Comparison of ENCODE assay signal across 10 cellular contexts in genomic region chr17:42135151-42135550, GRCh38. TPM values are rescaled to one million over a fixed set of nuclear protein-coding genes. Genes with fewer than 3 reads are reported as not detected.
DNase-seq lines count a peak whose midpoint lies in the region; ATAC-seq and TF ChIP-seq lines count a peak whose summit lies in the region.
"Had no signal": no experiment of that assay in that cellular context is flagged by ENCODE, and none has a peak within 500 bp of the region (broad histone marks: within the 10 kb centered on the region; RNA-seq: fewer than 3 reads in every experiment).

No MANE protein-coding gene starts in this region.

- DNase-seq in GM23338 (ENCODE audit: low spot score): no peak
- no peak for DNase-seq in activated CD8-positive, alpha-beta T cell treated with anti-CD3 and anti-CD28 coated beads, Interleukin-2, amount 10 ng/mL, durations not matched to agents 7 days and 5 days
- DNase-seq in left lung: no peak
- no peak for DNase-seq in stimulated activated effector memory CD8-positive, alpha-beta T cell treated with anti-CD3 and anti-CD28 coated beads, Interleukin-12 subunit alpha, Interleukin-12 subunit beta, amount 100 ng/mL, for 72 hours (ENCODE audit: low spot score in 2 of 2)
- no peak for DNase-seq in activated T-cell treated with anti-CD3 and anti-CD28 coated beads, Interleukin-2, amount 50 U/mL, for 72 hours
- no peak for DNase-seq in stimulated activated CD4-positive, alpha-beta T cell treated with anti-CD3 and anti-CD28 coated beads, Interleukin-15, amount 100 ng/mL, for 24 hours
- DNase-seq in cerebellar cortex (ENCODE audit: low spot score): no peak
- DNase-seq: activated naive CD4-positive, alpha-beta T cell; NCI-H1930 had no signal

- H3K4me1 ChIP-seq in GM23338 (ENCODE audit: insufficient read depth): peaks cover 10% of the 10 kb centered on the region
- peaks cover 58 to 95% of the 10 kb centered on the region in 2 donors for H3K4me1 ChIP-seq in left lung

- peak overlapping the region; percentile 87; the same call in 1 of the 2 replicates for H3K27ac Mint-ChIP-seq in GM23338
- peak overlapping the region; percentile 20 for H3K27ac Mint-ChIP-seq in activated CD8-positive, alpha-beta T cell treated with anti-CD3 and anti-CD28 coated beads, Interleukin-2, amount 10 ng/mL, durations not matched to agents 7 days and 5 days
- peak overlapping the region; percentile 90 for H3K27ac Mint-ChIP-seq in stimulated activated effector memory CD8-positive, alpha-beta T cell treated with anti-CD3 and anti-CD28 coated beads, Interleukin-12 subunit alpha, Interleukin-12 subunit beta, amount 100 ng/mL, for 72 hours
- H3K27ac Mint-ChIP-seq in activated T-cell treated with anti-CD3 and anti-CD28 coated beads, Interleukin-2, amount 50 U/mL, for 72 hours: no peak overlapping the region

- H3K27ac ChIP-seq in GM23338 (ENCODE audit: low read depth): peak overlapping the region; percentile 84
- H3K27ac ChIP-seq in left lung: peak overlapping the region; percentile 82 to 90

- H3K36me3 ChIP-seq in GM23338 (ENCODE audit: insufficient read depth) (no peaks in the 10 kb centered on the region; the same call in 1 of the 2 replicates), left lung (peaks cover 0 to 25% of the 10 kb centered on the region in 2 donors)

- H3K36me3 Mint-ChIP-seq in GM23338 (ENCODE audit: low read depth): peaks cover 6% of the 10 kb centered on the region; the same call in 2 of the 3 replicates
- peaks cover 31% of the 10 kb centered on the region for H3K36me3 Mint-ChIP-seq in activated CD8-positive, alpha-beta T cell treated with anti-CD3 and anti-CD28 coated beads, Interleukin-2, amount 10 ng/mL, durations not matched to agents 7 days and 5 days (ENCODE audit: low read depth)
- H3K36me3 Mint-ChIP-seq in stimulated activated effector memory CD8-positive, alpha-beta T cell treated with anti-CD3 and anti-CD28 coated beads, Interleukin-12 subunit alpha, Interleukin-12 subunit beta, amount 100 ng/mL, for 72 hours: peaks cover 56% of the 10 kb centered on the region
- peaks cover 1 to 5% of the 10 kb centered on the region in 2 donors for H3K36me3 Mint-ChIP-seq in activated T-cell treated with anti-CD3 and anti-CD28 coated beads, Interleukin-2, amount 50 U/mL, for 72 hours (ENCODE audit: insufficient read depth in 2 of 2)

- H4K20me1 ChIP-seq in GM23338 (replicated peaks; ENCODE audit: insufficient read depth): peaks cover 16% of the 10 kb centered on the region

- H3K9me3 ChIP-seq in left lung: no peaks in the 10 kb centered on the region

- H3K27me3 ChIP-seq in GM23338 (ENCODE audit: insufficient read depth) (no peaks in the 10 kb centered on the region), left lung (no peaks in the 10 kb centered on the region)

- H3K4me2 ChIP-seq in GM23338: no peak overlapping the region

- no peak for ATAC-seq in GM23338
- ATAC-seq in activated CD8-positive, alpha-beta T cell treated with anti-CD3 and anti-CD28 coated beads, Interleukin-2, amount 10 ng/mL, durations not matched to agents 7 days and 5 days: no peak
- ATAC-seq in left lung: no peak
- no peak for ATAC-seq in stimulated activated effector memory CD8-positive, alpha-beta T cell treated with anti-CD3 and anti-CD28 coated beads, Interleukin-12 subunit alpha, Interleukin-12 subunit beta, amount 100 ng/mL, for 72 hours
- ATAC-seq in activated T-cell treated with anti-CD3 and anti-CD28 coated beads, Interleukin-2, amount 50 U/mL, for 72 hours (replicated peaks in 1 of 2): no peak
- no peak for ATAC-seq in GM19328 (IDR thresholded peaks at IDR 0.05; ENCODE audit: unreplicated experiment)

- POLR2A ChIA-PET in activated CD8-positive, alpha-beta T cell treated with anti-CD3 and anti-CD28 coated beads, Interleukin-2, amount 10 ng/mL, durations not matched to agents 7 days and 5 days (lab: Charles Lee): interaction anchor here (0.6 to 1.6 kb wide), 3 partner anchors 15 to 143 kb away, joined by 3 to 8 read pairs (median 4); partner anchors contain the start of gene DHX58

- no peaks in the 10 kb centered on the region for H3K9me3 Mint-ChIP-seq in GM23338
- no peaks in the 10 kb centered on the region for H3K9me3 Mint-ChIP-seq in activated CD8-positive, alpha-beta T cell treated with anti-CD3 and anti-CD28 coated beads, Interleukin-2, amount 10 ng/mL, durations not matched to agents 7 days and 5 days (ENCODE audit: insufficient read depth)
- H3K9me3 Mint-ChIP-seq in stimulated activated effector memory CD8-positive, alpha-beta T cell treated with anti-CD3 and anti-CD28 coated beads, Interleukin-12 subunit alpha, Interleukin-12 subunit beta, amount 100 ng/mL, for 72 hours: no peaks in the 10 kb centered on the region
- no peaks in the 10 kb centered on the region for H3K9me3 Mint-ChIP-seq in activated T-cell treated with anti-CD3 and anti-CD28 coated beads, Interleukin-2, amount 50 U/mL, for 72 hours

- CTCF ChIA-PET in activated CD8-positive, alpha-beta T cell treated with anti-CD3 and anti-CD28 coated beads, Interleukin-2, amount 10 ng/mL, durations not matched to agents 7 days and 5 days (lab: Charles Lee): interaction anchor here (3.9 kb wide), 1 partner anchor 46 kb away, joined by 14 read pairs; the partner anchor contains the start of gene KCNH4

- H3K79me2 ChIP-seq in GM23338 (replicated peaks; ENCODE audit: insufficient read depth): peaks cover 81% of the 10 kb centered on the region

- intact Hi-C loops in left lung (cut with DNase I): no loop called here

- no peak overlapping the region for H3K4me3 ChIP-seq in GM23338
- H3K4me3 ChIP-seq in left lung: no peak overlapping the region

- H3K4me1 Mint-ChIP-seq in GM23338: peaks cover 33% of the 10 kb centered on the region
- peaks cover 50% of the 10 kb centered on the region for H3K4me1 Mint-ChIP-seq in activated CD8-positive, alpha-beta T cell treated with anti-CD3 and anti-CD28 coated beads, Interleukin-2, amount 10 ng/mL, durations not matched to agents 7 days and 5 days (ENCODE audit: low read depth)
- H3K4me1 Mint-ChIP-seq in stimulated activated effector memory CD8-positive, alpha-beta T cell treated with anti-CD3 and anti-CD28 coated beads, Interleukin-12 subunit alpha, Interleukin-12 subunit beta, amount 100 ng/mL, for 72 hours: peaks cover 72% of the 10 kb centered on the region
- H3K4me1 Mint-ChIP-seq in activated T-cell treated with anti-CD3 and anti-CD28 coated beads, Interleukin-2, amount 50 U/mL, for 72 hours (ENCODE audit: low read depth): peaks cover 53% of the 10 kb centered on the region

- no peaks in the 10 kb centered on the region for H3K9me2 ChIP-seq in GM23338 (ENCODE audit: insufficient read depth)

- peaks cover 11% of the 10 kb centered on the region for H3K27me3 Mint-ChIP-seq in GM23338 (ENCODE audit: insufficient read depth, low read depth, poor library complexity)
- no peaks in the 10 kb centered on the region for H3K27me3 Mint-ChIP-seq in activated CD8-positive, alpha-beta T cell treated with anti-CD3 and anti-CD28 coated beads, Interleukin-2, amount 10 ng/mL, durations not matched to agents 7 days and 5 days (ENCODE audit: low read depth)
- no peaks in the 10 kb centered on the region for H3K27me3 Mint-ChIP-seq in activated T-cell treated with anti-CD3 and anti-CD28 coated beads, Interleukin-2, amount 50 U/mL, for 72 hours (ENCODE audit: low read depth)

- no peak overlapping the region; the same call in 2 of the 3 replicates for H3K4me3 Mint-ChIP-seq in GM23338
- H3K4me3 Mint-ChIP-seq in activated CD8-positive, alpha-beta T cell treated with anti-CD3 and anti-CD28 coated beads, Interleukin-2, amount 10 ng/mL, durations not matched to agents 7 days and 5 days: no peak overlapping the region
- no peak overlapping the region for H3K4me3 Mint-ChIP-seq in stimulated activated effector memory CD8-positive, alpha-beta T cell treated with anti-CD3 and anti-CD28 coated beads, Interleukin-12 subunit alpha, Interleukin-12 subunit beta, amount 100 ng/mL, for 72 hours
- H3K4me3 Mint-ChIP-seq in activated T-cell treated with anti-CD3 and anti-CD28 coated beads, Interleukin-2, amount 50 U/mL, for 72 hours: no peak overlapping the region

- no peak for TF ChIP-seq CTCF in GM23338 (conservative IDR thresholded peaks at IDR 0.05; ENCODE audit: low read depth in 2 of 2)
- no peak for TF ChIP-seq CTCF in left lung (IDR thresholded peaks at IDR 0.05)

- no peak overlapping the region for H2AFZ ChIP-seq in GM23338

- 0 out of 2 replicates have a peak, but pooled peaks cover 4% of the 10 kb centered on the region for H3F3A ChIP-seq in GM23338 (replicated peaks; ENCODE audit: low read depth)

RNA-seq across cellular contexts. Expression of gene HSPB9, which starts 12.5 kb away (rescaled TPM):
- total RNA-seq in GM23338 (2014; rRNA removed; shearing (Covaris generic)): 0.52 TPM in 1 of 2 replicates, not detected in the other
- 0.26 and 0.31 TPM in 2 replicates for polyA plus RNA-seq in GM23338 (2016; fragmentation: Nextera tagmentation; extraction: Ambion mirVana)
- total RNA-seq in activated CD8-positive, alpha-beta T cell treated with anti-CD3 and anti-CD28 coated beads, Interleukin-2, amount 10 ng/mL, durations not matched to agents 7 days and 5 days: under 1 TPM; 0.16 to 0.29 TPM
- total RNA-seq in left lung: not detected
- under 1 TPM in 1 of 2 donors, not detected in 1; 0.28 TPM for total RNA-seq in activated T-cell treated with anti-CD3 and anti-CD28 coated beads, Interleukin-2, amount 50 U/mL, for 72 hours

RNA-seq across cellular contexts. Expression of gene KAT2A, which starts 14.0 kb away (rescaled TPM):
- total RNA-seq in GM23338 (2014; rRNA removed; shearing (Covaris generic)): 25.2 and 44.5 TPM in 2 replicates
- polyA plus RNA-seq in GM23338 (2016; fragmentation: Nextera tagmentation; extraction: Ambion mirVana): 13.9 and 16.4 TPM in 2 replicates
- total RNA-seq in activated CD8-positive, alpha-beta T cell treated with anti-CD3 and anti-CD28 coated beads, Interleukin-2, amount 10 ng/mL, durations not matched to agents 7 days and 5 days: 10 to 100 TPM; 45.2 to 46.8 TPM
- total RNA-seq in left lung: 10 to 100 TPM; 39.9 to 46.8 TPM
- 10 to 100 TPM; 33.3 to 41.4 TPM for total RNA-seq in activated T-cell treated with anti-CD3 and anti-CD28 coated beads, Interleukin-2, amount 50 U/mL, for 72 hours

RNA-seq across cellular contexts. Expression of gene RAB5C, which starts 19.6 kb away (rescaled TPM):
- total RNA-seq in GM23338 (2014; rRNA removed; shearing (Covaris generic)): 53.2 and 64.2 TPM in 2 replicates
- polyA plus RNA-seq in GM23338 (2016; fragmentation: Nextera tagmentation; extraction: Ambion mirVana): 23.9 and 28.2 TPM in 2 replicates
- 100 to 1,000 TPM; 102 to 107 TPM for total RNA-seq in activated CD8-positive, alpha-beta T cell treated with anti-CD3 and anti-CD28 coated beads, Interleukin-2, amount 10 ng/mL, durations not matched to agents 7 days and 5 days
- 100 to 1,000 TPM; 139 to 188 TPM for total RNA-seq in left lung
- 10 to 100 TPM; 35.1 to 44.1 TPM for total RNA-seq in activated T-cell treated with anti-CD3 and anti-CD28 coated beads, Interleukin-2, amount 50 U/mL, for 72 hours

RNA-seq across cellular contexts. Expression of gene DHX58, which starts 22.6 kb away (rescaled TPM):
- 4.1 and 10.5 TPM in 2 replicates for total RNA-seq in GM23338 (2014; rRNA removed; shearing (Covaris generic))
- 5.4 and 6.6 TPM in 2 replicates for polyA plus RNA-seq in GM23338 (2016; fragmentation: Nextera tagmentation; extraction: Ambion mirVana)
- total RNA-seq in activated CD8-positive, alpha-beta T cell treated with anti-CD3 and anti-CD28 coated beads, Interleukin-2, amount 10 ng/mL, durations not matched to agents 7 days and 5 days: 10 to 100 TPM; 71.9 to 72.9 TPM
- 10 to 100 TPM; 21.6 TPM for total RNA-seq in left lung
- total RNA-seq in activated T-cell treated with anti-CD3 and anti-CD28 coated beads, Interleukin-2, amount 50 U/mL, for 72 hours: 10 to 100 TPM; 33.2 to 62.0 TPM

RNA-seq across cellular contexts. Expression of gene ZNF385C, which starts 36.9 kb away (rescaled TPM):
- 1.9 and 4.6 TPM in 2 replicates for total RNA-seq in GM23338 (2014; rRNA removed; shearing (Covaris generic))
- polyA plus RNA-seq in GM23338 (2016; fragmentation: Nextera tagmentation; extraction: Ambion mirVana): 2.5 and 3.1 TPM in 2 replicates
- under 1 TPM; 0.23 to 0.47 TPM for total RNA-seq in activated CD8-positive, alpha-beta T cell treated with anti-CD3 and anti-CD28 coated beads, Interleukin-2, amount 10 ng/mL, durations not matched to agents 7 days and 5 days
- under 1 TPM; 0.31 to 0.50 TPM for total RNA-seq in left lung
- 1 to 10 TPM; 1.1 to 1.6 TPM for total RNA-seq in activated T-cell treated with anti-CD3 and anti-CD28 coated beads, Interleukin-2, amount 50 U/mL, for 72 hours
